In genomic region chr18:38563396-38563980, GRCh38 we compare ENCODE assay signal across 20 cellular contexts.
"Had no signal": no experiment of that assay in that cellular context is flagged by ENCODE, and none has a peak within 500 bp of the region (broad histone marks: within the 10 kb centered on the region; RNA-seq: fewer than 3 reads in every experiment).

No MANE protein-coding gene starts in this region.

- DNase-seq: activated CD4-positive, alpha-beta memory T cell treated with anti-CD3 and anti-CD28 coated beads for 36 hours; activated CD4-positive, CD25-positive, alpha-beta regulatory T cell treated with anti-CD3 and anti-CD28 coated beads, Interleukin-2, amount 50 U/mL, for 72 hours; activated gamma-delta T cell; activated T-cell treated with anti-CD3 and anti-CD28 coated beads, Interleukin-2, amount 50 U/mL, for 48 hours; effector CD8-positive, alpha-beta T cell; esophagus squamous epithelium; left cardiac atrium; natural killer cell; pancreas; SJCRH30; stimulated activated CD4-positive, alpha-beta T cell treated with anti-CD3 and anti-CD28 coated beads, Interleukin-4, amount 100 ng/mL, for 4 hours; stimulated activated naive CD4-positive, alpha-beta T cell treated with Interleukin-2 at 50 U/mL for 16 hours; T1000; uterus had no signal

- H3K27me3 ChIP-seq: ascending aorta, esophagus squamous epithelium, pancreas, SJCRH30, tibial nerve, uterus had no signal

- H3K4me3 Mint-ChIP-seq: activated CD4-positive, alpha-beta memory T cell treated with anti-CD3 and anti-CD28 coated beads for 36 hours; dendritic cell treated with granulocyte-macrophage colony-stimulating factor and Interleukin-4, amounts not matched to agents 40 ng/mL and 50 ng/mL, for 4 days; natural killer cell had no signal

- H3K27me3 Mint-ChIP-seq: activated CD4-positive, alpha-beta memory T cell treated with anti-CD3 and anti-CD28 coated beads for 36 hours; dendritic cell treated with granulocyte-macrophage colony-stimulating factor and Interleukin-4, amounts not matched to agents 40 ng/mL and 50 ng/mL, for 4 days had no signal

- H3K9me3 ChIP-seq: ascending aorta, esophagus squamous epithelium, pancreas, SJCRH30, tibial nerve, uterus had no signal

- H3K36me3 ChIP-seq: ascending aorta, esophagus squamous epithelium, pancreas, SJCRH30, tibial nerve, uterus had no signal

- H3K36me3 Mint-ChIP-seq: activated CD4-positive, alpha-beta memory T cell treated with anti-CD3 and anti-CD28 coated beads for 36 hours had no signal

- H3K4me3 ChIP-seq: ascending aorta, esophagus squamous epithelium, pancreas, SJCRH30, smooth muscle cell, tibial nerve, uterus had no signal

- ATAC-seq: left cardiac atrium, natural killer cell, pancreas, sciatic nerve had no signal

- H3K4me1 ChIP-seq: ascending aorta, pancreas, SJCRH30, tibial nerve, uterus had no signal

- H3K4me1 Mint-ChIP-seq: natural killer cell had no signal

- H3K27ac ChIP-seq: ascending aorta, pancreas, SJCRH30, tibial nerve, uterus, VCaP had no signal

- H3K27ac Mint-ChIP-seq: activated CD4-positive, alpha-beta memory T cell treated with anti-CD3 and anti-CD28 coated beads for 36 hours; dendritic cell treated with granulocyte-macrophage colony-stimulating factor and Interleukin-4, amounts not matched to agents 40 ng/mL and 50 ng/mL, for 4 days; natural killer cell had no signal
